In the genomic region with DNA sequence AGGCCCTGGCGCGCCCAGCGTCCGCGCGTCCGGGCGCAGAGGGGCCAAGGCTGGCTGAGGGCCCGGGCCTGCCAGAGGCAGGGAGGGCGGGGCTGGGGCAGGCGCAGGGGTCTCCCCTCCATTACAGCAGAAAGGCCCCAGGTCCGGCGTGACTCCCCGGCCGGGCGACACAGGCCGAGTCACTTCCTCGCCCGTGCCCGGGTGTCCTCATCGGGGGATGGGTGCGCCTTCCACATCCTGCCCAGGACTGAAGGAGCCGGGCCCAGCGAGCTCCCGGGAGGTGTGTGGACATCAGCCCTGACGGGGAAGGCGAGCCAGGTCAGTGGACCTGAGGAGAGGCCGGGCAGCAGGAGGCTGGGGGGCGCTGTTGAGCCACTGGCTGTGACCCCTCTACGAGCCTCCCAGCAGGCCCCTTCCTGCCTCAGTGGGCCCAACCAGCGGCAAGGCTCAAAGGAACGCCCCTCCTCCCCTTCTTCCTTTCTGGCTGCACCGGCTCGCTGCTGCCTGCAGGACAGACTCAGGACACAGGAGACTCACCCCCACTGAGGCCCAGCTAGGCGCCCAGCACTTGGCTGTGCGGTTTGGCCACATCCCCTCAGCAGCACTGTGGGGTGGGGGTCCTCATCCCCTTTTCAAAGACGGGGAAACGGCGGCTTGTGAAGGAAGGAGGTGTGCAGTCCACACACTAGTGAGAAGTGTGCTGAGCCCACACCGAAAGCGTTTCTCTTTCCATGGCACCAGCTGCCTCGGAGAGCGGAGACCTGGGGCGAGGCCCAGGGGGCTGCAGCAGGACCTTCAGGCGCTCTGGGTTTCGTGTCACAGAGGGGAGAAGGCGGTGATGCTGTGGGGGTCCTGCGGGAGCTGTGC, we compare ENCODE assay signal across 7 cellular contexts. TPM values are rescaled to one million over a fixed set of nuclear protein-coding genes. Genes with fewer than 3 reads are reported as not detected.
A peak's percentile ranks its signal among the peaks of the same experiment; 100 is the strongest.
DNase-seq lines count a peak whose midpoint lies in the region; ATAC-seq and TF ChIP-seq lines count a peak whose summit lies in the region.

No MANE protein-coding gene starts in this region.

- ATAC-seq in WTC11 (peak; percentile 6), GM19463 (IDR thresholded peaks at IDR 0.05; ENCODE audit: unreplicated experiment) (no peak)
- peak; percentile 9 for ATAC-seq in stimulated activated effector memory CD8-positive, alpha-beta T cell treated with anti-CD3 and anti-CD28 coated beads, Interleukin-12 subunit alpha, Interleukin-12 subunit beta, amount 100 ng/mL, for 72 hours

- POLR2A ChIA-PET in WTC11 (lab: Charles Lee), result interaction anchor here (0.5 kb wide), 1 partner anchor 28 kb away, joined by 3 read pairs; no protein-coding TSS in a partner anchor

- peak; percentile 52 for TF ChIP-seq CTCF in GM20000 (IDR thresholded peaks at IDR 0.05; ENCODE audit: extremely low read depth, missing control alignments)
- 0 out of 2 replicates have a peak, but pooled peaks have one; percentile 24 for TF ChIP-seq CTCF in WTC11 (IDR thresholded peaks at IDR 0.05)

- H3K9me3 ChIP-seq in iPS-15b (ENCODE audit: control insufficient read depth, insufficient read depth, low read length), result no peaks in the 10 kb centered on the region

- peaks cover 3% of the 10 kb centered on the region for H3K4me1 ChIP-seq in iPS-15b (ENCODE audit: control insufficient read depth, insufficient read depth, low read length)

- H3K4me3 ChIP-seq in iPS-15b (ENCODE audit: low read depth, low read length), result peak overlapping the region; percentile 46

- H3K36me3 ChIP-seq in iPS-15b (ENCODE audit: control insufficient read depth, insufficient read depth, low read length), result no peaks in the 10 kb centered on the region

- no peaks in the 10 kb centered on the region for H3K36me3 Mint-ChIP-seq in WTC11
- H3K36me3 Mint-ChIP-seq in stimulated activated effector memory CD8-positive, alpha-beta T cell treated with anti-CD3 and anti-CD28 coated beads, Interleukin-12 subunit alpha, Interleukin-12 subunit beta, amount 100 ng/mL, for 72 hours, result no peaks in the 10 kb centered on the region

- peaks cover 21% of the 10 kb centered on the region for H3K27me3 ChIP-seq in iPS-15b (ENCODE audit: control insufficient read depth, insufficient read depth, low read length)

- no peak overlapping the region for H3K27ac Mint-ChIP-seq in WTC11
- no peak overlapping the region for H3K27ac Mint-ChIP-seq in stimulated activated effector memory CD8-positive, alpha-beta T cell treated with anti-CD3 and anti-CD28 coated beads, Interleukin-12 subunit alpha, Interleukin-12 subunit beta, amount 100 ng/mL, for 72 hours

- H3K4me3 Mint-ChIP-seq in WTC11, result peak overlapping the region; percentile 47
- peak overlapping the region; percentile 51 for H3K4me3 Mint-ChIP-seq in stimulated activated effector memory CD8-positive, alpha-beta T cell treated with anti-CD3 and anti-CD28 coated beads, Interleukin-12 subunit alpha, Interleukin-12 subunit beta, amount 100 ng/mL, for 72 hours

- H3K27me3 Mint-ChIP-seq in WTC11 (ENCODE audit: low read depth), result peaks cover 40% of the 10 kb centered on the region

- CTCF ChIA-PET in WTC11 (lab: Charles Lee), result interaction anchor here (0.5 to 12.3 kb wide), 19 partner anchors 11 to 753 kb away, joined by 3 to 199 read pairs (median 4); a partner anchor contains a TSS

- no peak overlapping the region for H3K9ac ChIP-seq in iPS-15b (ENCODE audit: low read depth, low read length)

- H3K4me1 Mint-ChIP-seq in WTC11, result peaks cover 21% of the 10 kb centered on the region
- H3K4me1 Mint-ChIP-seq in stimulated activated effector memory CD8-positive, alpha-beta T cell treated with anti-CD3 and anti-CD28 coated beads, Interleukin-12 subunit alpha, Interleukin-12 subunit beta, amount 100 ng/mL, for 72 hours, result peaks cover 6% of the 10 kb centered on the region

- peak; percentile 64 for DNase-seq in GM20000 (ENCODE audit: low spot score)
- peak; percentile 60 for DNase-seq in WTC11 (ENCODE audit: low spot score)
- DNase-seq in stimulated activated effector memory CD8-positive, alpha-beta T cell treated with anti-CD3 and anti-CD28 coated beads, Interleukin-12 subunit alpha, Interleukin-12 subunit beta, amount 100 ng/mL, for 72 hours (ENCODE audit: low spot score in 2 of 2), result no peak
- DNase-seq in NCI-H524 (lab: John Stamatoyannopoulos, UW), result no peak
- no peak for DNase-seq in NCI-H1694 treated with DMSO at 0.1 percent for 48 hours (lab: John Stamatoyannopoulos, UW)

- H3K9me3 Mint-ChIP-seq in WTC11, result no peaks in the 10 kb centered on the region
- H3K9me3 Mint-ChIP-seq in stimulated activated effector memory CD8-positive, alpha-beta T cell treated with anti-CD3 and anti-CD28 coated beads, Interleukin-12 subunit alpha, Interleukin-12 subunit beta, amount 100 ng/mL, for 72 hours, result no peaks in the 10 kb centered on the region

TF ChIP-seq in WTC11, 78 proteins besides CTCF, POLR2A, EP300 and RAD21:
- TF ChIP-seq ZNF317 (CRISPR knock-in tag; IDR thresholded peaks at IDR 0.05; ENCODE audit: borderline replicate concordance, low read depth) (no peak), ZNF423 (CRISPR knock-in tag; IDR thresholded peaks at IDR 0.05) (peak; percentile 10; the same call in 1 of the 2 replicates)
- TF ChIP-seq, protein P1, sequence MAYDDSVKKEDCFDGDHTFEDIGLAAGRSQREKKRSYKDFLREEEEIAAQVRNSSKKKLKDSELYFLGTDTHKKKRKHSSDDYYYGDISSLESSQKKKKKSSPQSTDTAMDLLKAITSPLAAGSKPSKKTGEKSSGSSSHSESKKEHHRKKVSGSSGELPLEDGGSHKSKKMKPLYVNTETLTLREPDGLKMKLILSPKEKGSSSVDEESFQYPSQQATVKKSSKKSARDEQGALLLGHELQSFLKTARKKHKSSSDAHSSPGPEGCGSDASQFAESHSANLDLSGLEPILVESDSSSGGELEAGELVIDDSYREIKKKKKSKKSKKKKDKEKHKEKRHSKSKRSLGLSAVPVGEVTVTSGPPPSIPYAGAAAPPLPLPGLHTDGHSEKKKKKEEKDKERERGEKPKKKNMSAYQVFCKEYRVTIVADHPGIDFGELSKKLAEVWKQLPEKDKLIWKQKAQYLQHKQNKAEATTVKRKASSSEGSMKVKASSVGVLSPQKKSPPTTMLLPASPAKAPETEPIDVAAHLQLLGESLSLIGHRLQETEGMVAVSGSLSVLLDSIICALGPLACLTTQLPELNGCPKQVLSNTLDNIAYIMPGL (CRISPR knock-in tag; IDR thresholded peaks at IDR 0.05), result 0 out of 2 replicates have a peak, but pooled peaks have one; percentile 38
- TF ChIP-seq, protein P2, sequence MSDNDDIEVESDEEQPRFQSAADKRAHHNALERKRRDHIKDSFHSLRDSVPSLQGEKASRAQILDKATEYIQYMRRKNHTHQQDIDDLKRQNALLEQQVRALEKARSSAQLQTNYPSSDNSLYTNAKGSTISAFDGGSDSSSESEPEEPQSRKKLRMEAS (CRISPR knock-in tag; IDR thresholded peaks at IDR 0.05), result 0 out of 2 replicates have a peak, but pooled peaks have one; percentile 19
- TF ChIP-seq, protein P3, sequence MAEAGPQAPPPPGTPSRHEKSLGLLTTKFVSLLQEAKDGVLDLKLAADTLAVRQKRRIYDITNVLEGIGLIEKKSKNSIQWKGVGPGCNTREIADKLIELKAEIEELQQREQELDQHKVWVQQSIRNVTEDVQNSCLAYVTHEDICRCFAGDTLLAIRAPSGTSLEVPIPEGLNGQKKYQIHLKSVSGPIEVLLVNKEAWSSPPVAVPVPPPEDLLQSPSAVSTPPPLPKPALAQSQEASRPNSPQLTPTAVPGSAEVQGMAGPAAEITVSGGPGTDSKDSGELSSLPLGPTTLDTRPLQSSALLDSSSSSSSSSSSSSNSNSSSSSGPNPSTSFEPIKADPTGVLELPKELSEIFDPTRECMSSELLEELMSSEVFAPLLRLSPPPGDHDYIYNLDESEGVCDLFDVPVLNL (CRISPR knock-in tag; IDR thresholded peaks at IDR 0.05; ENCODE audit: borderline replicate concordance, low read depth), result no peak
TF ChIP-seq in WTC11: peak in this region for 3.

RNA-seq across cellular contexts. Expression of a gene that starts 0.6 kb away (rescaled TPM):
- 19.6 to 25.2 TPM (median 24.1 TPM) in 3 replicates for total RNA-seq in WTC11 (2021)

RNA-seq across cellular contexts. Expression of a gene that starts 29.3 kb away (rescaled TPM):
- 0.21 to 0.42 TPM (median 0.30 TPM) in 3 replicates for total RNA-seq in WTC11 (2021)

RNA-seq across cellular contexts. Expression of a gene that starts 39.9 kb away (rescaled TPM):
- not detected in 3 replicates for total RNA-seq in WTC11 (2021)

Comparison
In these comparisons a context has a peak if more than half of its experiments do, and no peak if none do; other contexts are left out.
1. DNase-seq: peak in GM20000 (single experiment) and WTC11 (single experiment); none in stimulated activated effector memory CD8-positive, alpha-beta T cell treated with anti-CD3 and anti-CD28 coated beads, Interleukin-12 subunit alpha, Interleukin-12 subunit beta, amount 100 ng/mL, for 72 hours (0 of 2), NCI-H524 (0 of 2) and NCI-H1694 treated with DMSO at 0.1 percent for 48 hours (single experiment).